In genomic region chr11:124174001-124174400, GRCh38 we compare ENCODE assay signal across 9 cellular contexts. TPM values are rescaled to one million over a fixed set of nuclear protein-coding genes. Genes with fewer than 3 reads are reported as not detected.
A peak's percentile ranks its signal among the peaks of the same experiment; 100 is the strongest.
DNase-seq lines count a peak whose midpoint lies in the region; ATAC-seq and TF ChIP-seq lines count a peak whose summit lies in the region.
"Had no signal": no experiment of that assay in that cellular context is flagged by ENCODE, and none has a peak within 500 bp of the region (broad histone marks: within the 10 kb centered on the region; RNA-seq: fewer than 3 reads in every experiment).

No MANE protein-coding gene starts in this region.

- H3K27ac ChIP-seq in AG04450 (ENCODE audit: low read depth, low read length) (no peak overlapping the region), SJSA1 (0 out of 2 replicates have a peak overlapping the region, but pooled peaks have one; percentile 18), iPS DF 6.9 (ENCODE audit: low read length) (no peak overlapping the region), psoas muscle (no peak overlapping the region)
- H3K27ac ChIP-seq: KMS-11 had no signal

- H3K9me3 ChIP-seq in AG04450 (ENCODE audit: control insufficient read depth, insufficient read depth, low read length) (no peaks in the 10 kb centered on the region), SJSA1 (replicated peaks) (no peaks in the 10 kb centered on the region), iPS DF 6.9 (ENCODE audit: control insufficient read depth, insufficient read depth, low read length) (no peaks in the 10 kb centered on the region), psoas muscle (no peaks in the 10 kb centered on the region)

- no CpG with 5 or more reads among the region's 3 CpGs for WGBS in iPS DF 6.9 (ENCODE audit: insufficient coverage, insufficient read length)
- 16 to 21% (median 18%) methylated on average over 3 of the region's 3 CpGs for WGBS in psoas muscle, 3 donors

- H3K36me3 ChIP-seq in SJSA1 (no peaks in the 10 kb centered on the region), iPS DF 6.9 (ENCODE audit: control insufficient read depth, insufficient read depth, low read length) (no peaks in the 10 kb centered on the region), psoas muscle (ENCODE audit: insufficient read depth in 1 of 2, low read depth in 1 of 2) (no peaks in the 10 kb centered on the region)

- DNase-seq in AG04450 (ENCODE audit: low read depth, low spot score) (peak; percentile 24), HT1080 (ENCODE audit: low read depth) (peak; percentile 73), SJSA1 (ENCODE audit: low read depth in 1 of 2, low spot score in 2 of 2) (peak; percentile 45 to 48), iPS DF 6.9 (ENCODE audit: low read depth, low spot score) (peak; percentile 61), psoas muscle (no peak), GM13976 (ENCODE audit: low spot score) (no peak)
- DNase-seq in activated CD4-positive, alpha-beta T cell treated with anti-CD3 and anti-CD28 coated beads for 1 hour = no peak

- no peak for ATAC-seq in psoas muscle
- no peak for ATAC-seq in GM19455 (IDR thresholded peaks at IDR 0.05; ENCODE audit: unreplicated experiment)

- H3K27me3 ChIP-seq in AG04450 (ENCODE audit: control insufficient read depth, insufficient read depth, low read length) (no peaks in the 10 kb centered on the region), SJSA1 (replicated peaks) (no peaks in the 10 kb centered on the region), iPS DF 6.9 (ENCODE audit: control insufficient read depth, insufficient read depth, low read length) (peaks cover 7% of the 10 kb centered on the region; the same call in 1 of the 2 replicates), psoas muscle (ENCODE audit: insufficient read depth in 3 of 3, low read length in 2 of 3) (no peaks in the 10 kb centered on the region)

- no peak for TF ChIP-seq CTCF in AG04450 (IDR thresholded peaks at IDR 0.05; ENCODE audit: low read depth, low read length)
- TF ChIP-seq CTCF in psoas muscle (IDR thresholded peaks at IDR 0.05) = no peak
- no peak for TF ChIP-seq CTCF in GM13976 (IDR thresholded peaks at IDR 0.05; ENCODE audit: borderline replicate concordance, control extremely low read depth, extremely low read depth, insufficient read depth, missing control alignments)

- intact Hi-C loops in psoas muscle (cut with DNase I) = no loop called here

- H3K4me1 ChIP-seq in SJSA1 (replicated peaks) = peaks cover 12% of the 10 kb centered on the region
- no peaks in the 10 kb centered on the region for H3K4me1 ChIP-seq in iPS DF 6.9 (ENCODE audit: control insufficient read depth, insufficient read depth, low read length)
- no peaks in the 10 kb centered on the region for H3K4me1 ChIP-seq in psoas muscle

- H3K4me3 ChIP-seq in AG04450 (ENCODE audit: low read depth, low read length) (no peak overlapping the region), SJSA1 (no peak overlapping the region), iPS DF 6.9 (ENCODE audit: low read length) (no peak overlapping the region), psoas muscle (no peak overlapping the region)

- CTCF ChIA-PET in AG04450 (lab: Charles Lee) = interaction anchor here (0.6 to 1.6 kb wide), 7 partner anchors 14 to 1041 kb away, joined by 3 to 9 read pairs (median 3); no protein-coding TSS in a partner anchor

- in situ Hi-C loops in GM13976 (cut with MboI; ENCODE audit: low sequenced_read_pairs, unreplicated experiment) = no loop called here

- POLR2A ChIA-PET in AG04450 (lab: Yijun Ruan, JAX) = no interaction called here

RNA-seq across cellular contexts. Expression of gene OR10D3, which starts 9.1 kb away (rescaled TPM):
- not detected in 2 replicates for polyA plus RNA-seq in AG04450 (2011; rRNA removed)
- polyA minus RNA-seq in AG04450 (2011; rRNA and poly(A)+ RNA removed) = not detected in 2 replicates
- not detected in 2 replicates for total RNA-seq in HT1080 (2014; rRNA removed; shearing (Covaris generic))
- polyA plus RNA-seq in HT1080 (2015; cell fraction: cytosol; rRNA removed) = not detected in 2 replicates
- not detected in 2 replicates for polyA plus RNA-seq in HT1080 (2015; cell fraction: nucleus; rRNA removed)
- not detected in 2 replicates for total RNA-seq in SJSA1 (2014; rRNA removed; shearing (Covaris generic))
- not detected for total RNA-seq in psoas muscle
- polyA plus RNA-seq in psoas muscle = not detected

RNA-seq across cellular contexts. Expression of gene VWA5A, which starts 58.8 kb away (rescaled TPM):
- polyA plus RNA-seq in AG04450 (2011; rRNA removed) (26.9 and 27.9 TPM in 2 replicates), psoas muscle (1 to 10 TPM; 1.2 to 2.0 (median 1.3) TPM)
- 22.4 and 25.5 TPM in 2 replicates for polyA minus RNA-seq in AG04450 (2011; rRNA and poly(A)+ RNA removed)
- total RNA-seq in HT1080 (2014; rRNA removed; shearing (Covaris generic)) = 0.70 and 1.4 TPM in 2 replicates
- polyA plus RNA-seq in HT1080 (2015; cell fraction: cytosol; rRNA removed) = 1.5 and 1.6 TPM in 2 replicates
- 1.9 and 2.7 TPM in 2 replicates for polyA plus RNA-seq in HT1080 (2015; cell fraction: nucleus; rRNA removed)
- total RNA-seq in SJSA1 (2014; rRNA removed; shearing (Covaris generic)) = 18.1 and 24.8 TPM in 2 replicates
- total RNA-seq in psoas muscle = 1 to 10 TPM; 3.4 to 6.7 (median 4.8) TPM

Comparison
In these comparisons a context has a peak if more than half of its experiments do, and no peak if none do; other contexts are left out.
1. DNase-seq: peak in AG04450 (single experiment), HT1080 (single experiment), SJSA1 (2 of 2) and iPS DF 6.9 (single experiment); none in psoas muscle (0 of 2), activated CD4-positive, alpha-beta T cell treated with anti-CD3 and anti-CD28 coated beads for 1 hour (single experiment) and GM13976 (single experiment).